1 cellular context compared by ENCODE assay signal in genomic region chr1:113456967-113457366, GRCh38.
TF ChIP-seq lines count a peak whose summit lies in the region.

No MANE protein-coding gene starts in this region.

TF ChIP-seq in SK-N-SH, 30 proteins besides CTCF, POLR2A, EP300 and RAD21 (continued from another document):
- TF ChIP-seq EZH2phosphoT487 (IDR thresholded peaks at IDR 0.05; ENCODE audit: borderline replicate concordance, low read depth), result no peak
- no peak for TF ChIP-seq REST (IDR thresholded peaks at IDR 0.05; ENCODE audit: low read depth, low read length)
